Comparison of ENCODE assay signal across 8 cellular contexts in the genomic region with DNA sequence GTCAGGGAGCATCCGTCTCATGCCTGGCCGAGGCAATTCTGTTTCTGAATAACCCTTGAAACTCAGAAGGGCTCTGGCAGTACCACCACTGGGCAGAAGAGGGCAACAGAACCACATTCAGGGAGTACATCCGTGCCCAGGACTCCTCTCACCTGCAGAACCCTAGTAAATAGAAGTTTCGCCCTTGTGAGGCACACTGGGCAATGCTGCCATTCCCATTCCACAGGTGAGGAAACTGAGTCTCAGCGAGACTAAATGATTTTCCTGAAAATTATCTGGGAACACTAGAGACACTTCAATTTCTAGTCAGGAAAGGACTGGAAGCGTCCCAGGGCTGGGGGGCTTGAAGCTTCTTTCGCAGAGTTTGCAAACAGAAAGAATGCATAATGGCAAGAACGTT.
A peak's percentile ranks its signal among the peaks of the same experiment; 100 is the strongest.
DNase-seq lines count a peak whose midpoint lies in the region; ATAC-seq and TF ChIP-seq lines count a peak whose summit lies in the region.

No MANE protein-coding gene starts in this region.

- H3K9me2 ChIP-seq in GM23338 (ENCODE audit: insufficient read depth) = no peaks in the 10 kb centered on the region

- no peaks in the 10 kb centered on the region for H3K79me2 ChIP-seq in GM23338 (replicated peaks; ENCODE audit: insufficient read depth)

- H3K4me1 Mint-ChIP-seq in GM23338 = peaks cover 11% of the 10 kb centered on the region

- peak; percentile 2 for DNase-seq in GM06990 (ENCODE audit: extremely low read depth, insufficient read length)
- DNase-seq in GM23338 (ENCODE audit: low spot score) = peak; percentile 84
- DNase-seq in NCI-H1092 (lab: John Stamatoyannopoulos, UW) = peak; percentile 48
- peak; percentile 3 for DNase-seq in T-helper 22 cell (ENCODE audit: low read depth)
- peak in 52 of 58 donors; percentile 13 to 78 (median 40) for DNase-seq in anterior cingulate cortex (lab: John Stamatoyannopoulos, UW)
- DNase-seq in hippocampal formation (lab: John Stamatoyannopoulos, UW) = peak; percentile 55 to 57
- DNase-seq in stimulated activated CD4-positive, alpha-beta T cell treated with anti-CD3 and anti-CD28 coated beads, Interleukin-12 subunit alpha, Interleukin-12 subunit beta, amount 100 ng/mL, for 4 hours = peak; percentile 69

- H3K4me3 Mint-ChIP-seq in GM23338 = no peak overlapping the region

- TF ChIP-seq CTCF in GM06990 (IDR thresholded peaks at IDR 0.05; ENCODE audit: insufficient read depth, low read length, poor library complexity, severe bottlenecking) = peak; percentile 95
- peak; percentile 72 to 96 for TF ChIP-seq CTCF in GM23338 (conservative IDR thresholded peaks at IDR 0.05; ENCODE audit: low read depth in 2 of 2)

- H3K4me3 ChIP-seq in GM06990 (replicated peaks; ENCODE audit: low read depth, low read length) = no peak overlapping the region
- H3K4me3 ChIP-seq in GM23338 = no peak overlapping the region

- no peaks in the 10 kb centered on the region for H3K9me3 Mint-ChIP-seq in GM23338

- H3K27me3 ChIP-seq in GM06990 (replicated peaks; ENCODE audit: control insufficient read depth, insufficient read depth, low read length) = no peaks in the 10 kb centered on the region; the same call in 1 of the 2 replicates
- H3K27me3 ChIP-seq in GM23338 (ENCODE audit: insufficient read depth) = no peaks in the 10 kb centered on the region

- H3F3A ChIP-seq in GM23338 (replicated peaks; ENCODE audit: low read depth) = no peaks in the 10 kb centered on the region

- no peaks in the 10 kb centered on the region for H3K27me3 Mint-ChIP-seq in GM23338 (ENCODE audit: insufficient read depth, low read depth, poor library complexity)

- H3K27ac Mint-ChIP-seq in GM23338 = no peak overlapping the region

- no peaks in the 10 kb centered on the region for H4K20me1 ChIP-seq in GM23338 (replicated peaks; ENCODE audit: insufficient read depth)

- peak; percentile 97 for ATAC-seq in GM23338
- ATAC-seq in HG03097 (IDR thresholded peaks at IDR 0.05; ENCODE audit: low FRiP score, unreplicated experiment) = no peak

- no peak overlapping the region for H2AFZ ChIP-seq in GM23338

- no peak overlapping the region for H3K4me2 ChIP-seq in GM23338

- no peaks in the 10 kb centered on the region for H3K36me3 ChIP-seq in GM06990 (ENCODE audit: control insufficient read depth, insufficient read depth, low read length)
- no peaks in the 10 kb centered on the region for H3K36me3 ChIP-seq in GM23338 (ENCODE audit: insufficient read depth)

- H3K27ac ChIP-seq in GM23338 (ENCODE audit: low read depth) = no peak overlapping the region

- H3K36me3 Mint-ChIP-seq in GM23338 (ENCODE audit: low read depth) = no peaks in the 10 kb centered on the region

- 0 out of 2 replicates have a peak, but pooled peaks cover 4% of the 10 kb centered on the region for H3K4me1 ChIP-seq in GM23338 (ENCODE audit: insufficient read depth)

TF ChIP-seq in GM23338, 12 proteins besides CTCF, POLR2A, EP300 and RAD21:
- no peak for TF ChIP-seq NANOG (IDR thresholded peaks at IDR 0.05; ENCODE audit: borderline replicate concordance)

Comparison
In these comparisons a context has a peak if more than half of its experiments do, and no peak if none do; other contexts are left out.
1. DNase-seq: peak in every context shown above with its lines; median percentile 84 in GM23338; 69 in stimulated activated CD4-positive, alpha-beta T cell treated with anti-CD3 and anti-CD28 coated beads, Interleukin-12 subunit alpha, Interleukin-12 subunit beta, amount 100 ng/mL, for 4 hours; 56 in hippocampal formation; 48 in NCI-H1092; 40 in anterior cingulate cortex; 3 in T-helper 22 cell; 2 in GM06990.